In the genomic region with DNA sequence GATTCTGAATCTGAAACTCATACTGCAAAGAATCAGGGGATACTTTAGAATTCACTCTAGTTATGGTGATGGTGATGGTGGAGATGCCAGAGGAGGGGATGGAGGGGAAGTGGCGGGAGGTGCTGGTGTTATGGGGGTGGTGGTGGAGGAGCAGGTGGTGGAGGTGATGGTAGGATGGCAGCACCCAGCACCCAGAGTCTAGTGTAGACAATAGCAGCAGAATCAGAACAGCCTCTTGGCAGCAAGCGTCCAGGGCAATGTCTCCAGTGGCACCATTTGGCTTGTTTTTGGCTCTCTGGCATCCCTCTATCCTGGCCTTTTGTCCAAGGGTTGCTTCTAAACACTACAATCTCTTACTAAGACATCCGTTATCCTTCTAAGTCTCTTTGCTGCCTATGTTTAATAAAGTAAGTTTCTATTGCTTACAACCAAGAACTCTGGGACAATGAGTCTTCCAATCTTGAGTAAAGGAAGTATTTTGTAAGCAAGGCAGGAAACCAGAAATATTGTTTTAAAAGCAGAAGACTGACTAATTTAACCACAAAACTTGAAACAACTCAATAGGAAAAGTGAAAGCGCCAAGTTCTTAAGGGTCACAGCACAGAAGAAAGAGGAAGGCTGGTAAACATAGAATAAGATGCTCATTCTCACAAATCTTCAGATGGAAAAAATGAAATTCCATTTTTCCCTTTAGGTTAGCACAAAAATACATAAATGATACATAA, we compare ENCODE assay signal across 9 cellular contexts. TPM values are rescaled to one million over a fixed set of nuclear protein-coding genes. Genes with fewer than 3 reads are reported as not detected.
DNase-seq lines count a peak whose midpoint lies in the region; ATAC-seq and TF ChIP-seq lines count a peak whose summit lies in the region.
"Had no signal": no experiment of that assay in that cellular context is flagged by ENCODE, and none has a peak within 500 bp of the region (broad histone marks: within the 10 kb centered on the region; RNA-seq: fewer than 3 reads in every experiment).

No MANE protein-coding gene starts in this region.

- peak; percentile 60 for DNase-seq in GM03348 (ENCODE audit: low spot score)
- DNase-seq in MM.1S = peak; percentile 54
- peak; percentile 19 for DNase-seq in adipocyte (ENCODE audit: low read depth)
- no peak for DNase-seq in DMS153 (lab: John Stamatoyannopoulos, UW)
- DNase-seq in NCI-H510A treated with DMSO at 0.1 percent for 48 hours (lab: John Stamatoyannopoulos, UW) = no peak
- no peak for DNase-seq in right cardiac atrium
- no peak for DNase-seq in stimulated activated CD4-positive, alpha-beta T cell treated with anti-CD3 and anti-CD28 coated beads, Interleukin-1b, Interleukin-23, amount 100 ng/mL, for 48 hours

- H3F3A ChIP-seq in MM.1S (ENCODE audit: insufficient read depth, low read length) = no peaks in the 10 kb centered on the region; the same call in 1 of the 2 replicates

- no peak overlapping the region for H3K9ac ChIP-seq in MM.1S (ENCODE audit: low read length)
- no peak overlapping the region for H3K9ac ChIP-seq in adipocyte (ENCODE audit: low read length)

- no peak overlapping the region for H3K4me3 ChIP-seq in MM.1S (ENCODE audit: low read length)
- H3K4me3 ChIP-seq in adipocyte (ENCODE audit: low read length) = no peak overlapping the region
- H3K4me3 ChIP-seq in neutrophil (ENCODE audit: low read depth in 1 of 2, low read length in 1 of 2) = peak overlapping the region; percentile 27 to 32
- no peak overlapping the region for H3K4me3 ChIP-seq in right cardiac atrium (ENCODE audit: low read length)

- H3K4me2 ChIP-seq in MM.1S (ENCODE audit: low read depth, low read length) = no peak overlapping the region

- H3K9me3 ChIP-seq in MM.1S (replicated peaks; ENCODE audit: insufficient read depth, low read length) = no peaks in the 10 kb centered on the region
- H3K9me3 ChIP-seq in adipocyte (ENCODE audit: control insufficient read depth, low read length) = peaks cover 5% of the 10 kb centered on the region
- H3K9me3 ChIP-seq in neutrophil = no peaks in the 10 kb centered on the region
- no peaks in the 10 kb centered on the region for H3K9me3 ChIP-seq in right cardiac atrium (ENCODE audit: control insufficient read depth, low read length)

- no peaks in the 10 kb centered on the region for H4K20me1 ChIP-seq in MM.1S (ENCODE audit: insufficient read depth, low read length)

- H3K4me1 ChIP-seq in MM.1S (ENCODE audit: low read length) (peaks cover 18% of the 10 kb centered on the region), adipocyte (ENCODE audit: control insufficient read depth, insufficient read depth, low read length) (peaks cover under 1% of the 10 kb centered on the region), neutrophil (ENCODE audit: control insufficient read depth in 1 of 2, insufficient read depth in 1 of 2, low read depth in 1 of 2, low read length in 1 of 2) (peaks cover 85 to 89% of the 10 kb centered on the region in 2 experiments), right cardiac atrium (ENCODE audit: control insufficient read depth, insufficient read depth, low read length) (peaks cover 5% of the 10 kb centered on the region)

- no peaks in the 10 kb centered on the region for H3K27me3 ChIP-seq in MM.1S (replicated peaks; ENCODE audit: insufficient read depth, low read length)
- H3K27me3 ChIP-seq in adipocyte (replicated peaks; ENCODE audit: control insufficient read depth, insufficient read depth, low read length) = peaks cover 38% of the 10 kb centered on the region
- no peaks in the 10 kb centered on the region for H3K27me3 ChIP-seq in neutrophil
- H3K27me3 ChIP-seq in right cardiac atrium (ENCODE audit: control insufficient read depth, insufficient read depth) = no peaks in the 10 kb centered on the region

- 88% methylated on average over 4 of the region's 4 CpGs for WGBS in right cardiac atrium

- H3K36me3 ChIP-seq in MM.1S (replicated peaks; ENCODE audit: insufficient read depth, low read length) (no peaks in the 10 kb centered on the region), adipocyte (ENCODE audit: control insufficient read depth, insufficient read depth, low read length, severe bottlenecking) (no peaks in the 10 kb centered on the region), neutrophil (no peaks in the 10 kb centered on the region)

- no peaks in the 10 kb centered on the region for H3K79me2 ChIP-seq in MM.1S (ENCODE audit: low read length)

- intact Hi-C loops in right cardiac atrium (cut with DNase I) = no loop called here

- TF ChIP-seq CTCF in MM.1S (IDR thresholded peaks at IDR 0.05; ENCODE audit: low read length) = no peak
- no peak for TF ChIP-seq CTCF in neutrophil (IDR thresholded peaks at IDR 0.05)

- no peaks in the 10 kb centered on the region for H3K9me2 ChIP-seq in MM.1S (replicated peaks; ENCODE audit: insufficient read depth, low read length)

- H2AFZ ChIP-seq in MM.1S (ENCODE audit: low read length) = no peak overlapping the region

- no peak for ATAC-seq in right cardiac atrium

- H3K27ac ChIP-seq in MM.1S (ENCODE audit: low read length) = no peak overlapping the region
- H3K27ac ChIP-seq in neutrophil = peak overlapping the region; percentile 85
- no peak overlapping the region for H3K27ac ChIP-seq in right cardiac atrium (ENCODE audit: low read length)

RNA-seq across cellular contexts. Expression of gene GDF10, which starts 42.4 kb away (rescaled TPM):
- 1 to 10 TPM; 1.8 to 4.3 (median 2.7) TPM for total RNA-seq in right cardiac atrium
- polyA plus RNA-seq in right cardiac atrium = 2.2 TPM
- total RNA-seq: dermis microvascular lymphatic vessel endothelial cell had no signal

Comparison
In these comparisons a context has a peak if more than half of its experiments do, and no peak if none do; other contexts are left out.
1. DNase-seq: peak in GM03348 (single experiment), MM.1S (single experiment) and adipocyte (single experiment); none in DMS153 (single experiment), NCI-H510A treated with DMSO at 0.1 percent for 48 hours (single experiment), right cardiac atrium (0 of 3) and stimulated activated CD4-positive, alpha-beta T cell treated with anti-CD3 and anti-CD28 coated beads, Interleukin-1b, Interleukin-23, amount 100 ng/mL, for 48 hours (single experiment).
2. H3K4me3 ChIP-seq: peak in neutrophil (2 of 2); none in MM.1S (single experiment), adipocyte (single experiment) and right cardiac atrium (single experiment).